Comparison of ENCODE assay signal across 21 cellular contexts in the genomic region with DNA sequence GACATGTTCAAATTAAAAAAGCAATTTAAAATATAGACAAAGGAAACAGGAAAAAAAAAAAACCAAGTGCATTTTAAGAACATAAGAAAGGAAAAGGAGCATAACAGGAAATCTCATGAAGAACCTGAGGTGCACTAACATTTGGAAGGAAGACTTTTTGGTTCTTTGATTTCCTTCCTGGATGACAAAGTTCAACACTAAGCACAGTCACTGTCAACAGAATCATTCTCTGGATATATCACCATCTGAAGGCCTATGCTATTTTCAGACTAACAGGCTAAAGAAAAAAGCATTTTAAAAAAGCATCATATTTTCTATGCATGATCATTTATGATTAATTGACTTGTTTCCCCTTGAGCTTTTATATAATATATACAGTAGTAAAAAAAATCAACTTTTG.
"Had no signal": no experiment of that assay in that cellular context is flagged by ENCODE, and none has a peak within 500 bp of the region (broad histone marks: within the 10 kb centered on the region; RNA-seq: fewer than 3 reads in every experiment).

No MANE protein-coding gene starts in this region.

- ATAC-seq: activated naive CD4-positive, alpha-beta T cell treated with anti-CD3 and anti-CD28 coated beads, Interleukin-2, amount 50 U/mL, for 72 hours; foreskin keratinocyte; naive thymus-derived CD8-positive, alpha-beta T cell; stimulated activated naive CD8-positive, alpha-beta T cell treated with anti-CD3 and anti-CD28 coated beads, Interleukin-15, Interleukin-2, amounts not matched to agents 100 U/mL and 50 U/mL, for 24 hours had no signal

- H3K4me1 ChIP-seq: foreskin keratinocyte, prostate gland had no signal

- H3K36me3 Mint-ChIP-seq: activated naive CD4-positive, alpha-beta T cell treated with anti-CD3 and anti-CD28 coated beads, Interleukin-2, amount 50 U/mL, for 72 hours had no signal

- H3K4me3 ChIP-seq: left ventricle myocardium inferior, ovary, prostate gland, right atrium auricular region, upper lobe of left lung had no signal

- H3K9me3 ChIP-seq: left ventricle myocardium inferior, neutrophil, ovary, prostate gland, right atrium auricular region, SK-N-SH, upper lobe of left lung had no signal

- H3K36me3 ChIP-seq: left ventricle myocardium inferior, ovary, prostate gland, right atrium auricular region had no signal

- H3K9me3 Mint-ChIP-seq: activated naive CD4-positive, alpha-beta T cell treated with anti-CD3 and anti-CD28 coated beads, Interleukin-2, amount 50 U/mL, for 72 hours; activated T-helper 1 cell treated with anti-CD3 and anti-CD28 coated beads, Interleukin-12 subunit alpha, Interleukin-12 subunit beta, Interleukin-2, Interleukin-4 antibody, amounts not matched to agents 30 ng/mL and 10 ng/mL and 1 ng/mL, durations not matched to agents 14 hours and 24 hours and 36 hours; naive thymus-derived CD8-positive, alpha-beta T cell; T-helper 2 cell treated with Interferon-gamma antibody and Interleukin-4, amounts not matched to agents 5 μg/mL and 100 μg/mL, for 36 hours had no signal

- DNase-seq: activated CD4-positive, alpha-beta T cell treated with anti-CD3 and anti-CD28 coated beads for 1 hour; activated CD8-positive, alpha-beta memory T cell treated with anti-CD3 and anti-CD28 coated beads, Interleukin-2, amount 50 U/mL, for 48 hours; activated gamma-delta T cell; cortex of kidney; foreskin keratinocyte; hippocampal formation; kidney glomerular epithelial cell; left ventricle myocardium inferior; naive thymus-derived CD8-positive, alpha-beta T cell; ovary; SK-N-SH; stimulated activated CD4-positive, alpha-beta T cell treated with anti-CD3 and anti-CD28 coated beads, Interleukin-12 subunit alpha, Interleukin-12 subunit beta, amount 100 ng/mL, for 4 hours; stimulated activated CD4-positive, alpha-beta T cell treated with anti-CD3 and anti-CD28 coated beads, Interleukin-4, amount 100 ng/mL, for 4 hours; stimulated activated naive CD8-positive, alpha-beta T cell treated with anti-CD3 and anti-CD28 coated beads, Interleukin-15, Interleukin-2, amounts not matched to agents 100 U/mL and 50 U/mL, for 24 hours; upper lobe of left lung had no signal

- H3K27me3 Mint-ChIP-seq: naive thymus-derived CD8-positive, alpha-beta T cell had no signal

- H3K27ac Mint-ChIP-seq: activated naive CD4-positive, alpha-beta T cell treated with anti-CD3 and anti-CD28 coated beads, Interleukin-2, amount 50 U/mL, for 72 hours; activated T-helper 1 cell treated with anti-CD3 and anti-CD28 coated beads, Interleukin-12 subunit alpha, Interleukin-12 subunit beta, Interleukin-2, Interleukin-4 antibody, amounts not matched to agents 30 ng/mL and 10 ng/mL and 1 ng/mL, durations not matched to agents 14 hours and 24 hours and 36 hours; T-helper 2 cell treated with Interferon-gamma antibody and Interleukin-4, amounts not matched to agents 5 μg/mL and 100 μg/mL, for 36 hours had no signal

- H3K27ac ChIP-seq: foreskin keratinocyte, neutrophil, ovary, prostate gland, right atrium auricular region had no signal

- H3K27me3 ChIP-seq: foreskin keratinocyte, neutrophil, ovary, right atrium auricular region, upper lobe of left lung had no signal

- H3K4me3 Mint-ChIP-seq: activated T-helper 1 cell treated with anti-CD3 and anti-CD28 coated beads, Interleukin-12 subunit alpha, Interleukin-12 subunit beta, Interleukin-2, Interleukin-4 antibody, amounts not matched to agents 30 ng/mL and 10 ng/mL and 1 ng/mL, durations not matched to agents 14 hours and 24 hours and 36 hours; T-helper 2 cell treated with Interferon-gamma antibody and Interleukin-4, amounts not matched to agents 5 μg/mL and 100 μg/mL, for 36 hours had no signal
